ENCODE assay signal across 20 cellular contexts in genomic region chr5:73998496-73998895, GRCh38.
DNase-seq lines count a peak whose midpoint lies in the region; TF ChIP-seq lines count a peak whose summit lies in the region.
"Had no signal": no experiment of that assay in that cellular context is flagged by ENCODE, and none has a peak within 500 bp of the region (broad histone marks: within the 10 kb centered on the region; RNA-seq: fewer than 3 reads in every experiment).

No MANE protein-coding gene starts in this region.

- no peak overlapping the region for H3K27ac ChIP-seq in esophagus muscularis mucosa (replicated peaks in 1 of 4)
- peak overlapping the region in 1 of 2 donors; percentile 40 for H3K27ac ChIP-seq in prostate gland
- no peak overlapping the region for H3K27ac ChIP-seq in Peyer's patch
- H3K27ac ChIP-seq: left lung, thoracic aorta had no signal

- TF ChIP-seq CTCF in esophagus muscularis mucosa (IDR thresholded peaks at IDR 0.05), result no peak
- TF ChIP-seq CTCF in prostate gland (IDR thresholded peaks at IDR 0.05), result no peak
- TF ChIP-seq CTCF in Peyer's patch (IDR thresholded peaks at IDR 0.05), result no peak

- CTCF ChIA-PET in activated CD4-positive, alpha-beta T cell treated with anti-CD3 and anti-CD28 coated beads, Interleukin-2, amount 10 ng/mL, durations not matched to agents 7 days and 5 days (lab: Charles Lee), result interaction anchor here (1.2 kb wide), 1 partner anchor 23 kb away, joined by 3 read pairs; no protein-coding TSS in a partner anchor

- H3K4me3 Mint-ChIP-seq in activated CD4-positive, alpha-beta T cell treated with anti-CD3 and anti-CD28 coated beads, Interleukin-2, amount 10 ng/mL, durations not matched to agents 7 days and 5 days, result no peak overlapping the region
- H3K4me3 Mint-ChIP-seq: activated B cell treated with CpG ODN at 0.5 μM for 24 hours; activated T-cell treated with anti-CD3 and anti-CD28 coated beads, Interleukin-2, amount 50 U/mL, for 72 hours; CD8-positive, alpha-beta T cell; effector memory CD8-positive, alpha-beta T cell; stimulated activated effector memory CD8-positive, alpha-beta T cell treated with anti-CD3 and anti-CD28 coated beads, Interleukin-12 subunit alpha, Interleukin-12 subunit beta, amount 100 ng/mL, for 72 hours; T-helper 17 cell had no signal

- WGBS in esophagus muscularis mucosa, result 52% methylated on average over 4 of the region's 4 CpGs
- WGBS in prostate gland, result 22% methylated on average over 4 of the region's 4 CpGs

- no peaks in the 10 kb centered on the region for H3K27me3 ChIP-seq in esophagus muscularis mucosa
- H3K27me3 ChIP-seq in prostate gland (replicated peaks; ENCODE audit: insufficient read depth), result no peaks in the 10 kb centered on the region
- H3K27me3 ChIP-seq in Peyer's patch, result no peaks in the 10 kb centered on the region
- H3K27me3 ChIP-seq: left lung had no signal

- no peaks in the 10 kb centered on the region for H3K4me1 Mint-ChIP-seq in activated CD4-positive, alpha-beta T cell treated with anti-CD3 and anti-CD28 coated beads, Interleukin-2, amount 10 ng/mL, durations not matched to agents 7 days and 5 days
- H3K4me1 Mint-ChIP-seq: activated B cell treated with CpG ODN at 0.5 μM for 24 hours; stimulated activated effector memory CD8-positive, alpha-beta T cell treated with anti-CD3 and anti-CD28 coated beads, Interleukin-12 subunit alpha, Interleukin-12 subunit beta, amount 100 ng/mL, for 72 hours; T-helper 17 cell had no signal

- H3K9me3 Mint-ChIP-seq in activated CD4-positive, alpha-beta T cell treated with anti-CD3 and anti-CD28 coated beads, Interleukin-2, amount 10 ng/mL, durations not matched to agents 7 days and 5 days, result peaks cover 4% of the 10 kb centered on the region
- H3K9me3 Mint-ChIP-seq: activated T-cell treated with anti-CD3 and anti-CD28 coated beads, Interleukin-2, amount 50 U/mL, for 72 hours had no signal

- POLR2A ChIA-PET in activated CD4-positive, alpha-beta T cell treated with anti-CD3 and anti-CD28 coated beads, Interleukin-2, amount 10 ng/mL, durations not matched to agents 7 days and 5 days (lab: Charles Lee), result no interaction called here

- H3K36me3 ChIP-seq in esophagus muscularis mucosa (no peaks in the 10 kb centered on the region), prostate gland (no peaks in the 10 kb centered on the region), Peyer's patch (no peaks in the 10 kb centered on the region)
- H3K36me3 ChIP-seq: left lung, thoracic aorta had no signal

- no peak for TF ChIP-seq EP300 in esophagus muscularis mucosa (IDR thresholded peaks at IDR 0.05)

- H3K4me1 ChIP-seq in esophagus muscularis mucosa, result no peaks in the 10 kb centered on the region
- H3K4me1 ChIP-seq in prostate gland (replicated peaks), result no peaks in the 10 kb centered on the region
- no peaks in the 10 kb centered on the region for H3K4me1 ChIP-seq in Peyer's patch
- H3K4me1 ChIP-seq: left lung had no signal

- H3K27ac Mint-ChIP-seq in activated CD4-positive, alpha-beta T cell treated with anti-CD3 and anti-CD28 coated beads, Interleukin-2, amount 10 ng/mL, durations not matched to agents 7 days and 5 days, result no peak overlapping the region
- H3K27ac Mint-ChIP-seq: activated B cell treated with CpG ODN at 0.5 μM for 24 hours; activated T-cell treated with anti-CD3 and anti-CD28 coated beads, Interleukin-2, amount 50 U/mL, for 72 hours; CD8-positive, alpha-beta T cell; effector memory CD8-positive, alpha-beta T cell; stimulated activated effector memory CD8-positive, alpha-beta T cell treated with anti-CD3 and anti-CD28 coated beads, Interleukin-12 subunit alpha, Interleukin-12 subunit beta, amount 100 ng/mL, for 72 hours; T-helper 17 cell had no signal

- H3K27me3 Mint-ChIP-seq in activated CD4-positive, alpha-beta T cell treated with anti-CD3 and anti-CD28 coated beads, Interleukin-2, amount 10 ng/mL, durations not matched to agents 7 days and 5 days, result peaks cover 15% of the 10 kb centered on the region
- H3K27me3 Mint-ChIP-seq: activated B cell treated with CpG ODN at 0.5 μM for 24 hours had no signal

- DNase-seq in NCI-H345 (lab: John Stamatoyannopoulos, UW) (peak; percentile 52), NCI-H345 treated with DMSO at 0.1 percent for 48 hours (lab: John Stamatoyannopoulos, UW; ENCODE audit: unreplicated experiment) (no peak), NCI-H69 (lab: John Stamatoyannopoulos, UW) (peak; percentile 87), esophagus muscularis mucosa (ENCODE audit: extremely low spot score) (peak; percentile 39), prostate gland (ENCODE audit: low spot score) (peak; percentile 32), Peyer's patch (no peak), GM19240 (ENCODE audit: insufficient read length, low spot score) (no peak)
- no peak for DNase-seq in activated CD4-positive, alpha-beta T cell treated with anti-CD3 and anti-CD28 coated beads, Interleukin-2, amount 10 ng/mL, durations not matched to agents 7 days and 5 days
- DNase-seq: activated B cell treated with CpG ODN at 0.5 μM for 24 hours; activated T-cell treated with anti-CD3 and anti-CD28 coated beads, Interleukin-2, amount 50 U/mL, for 72 hours; CD8-positive, alpha-beta T cell; effector memory CD8-positive, alpha-beta T cell; EL; foreskin melanocyte; left lung; Right ventricle myocardium superior; stimulated activated CD4-positive, alpha-beta T cell treated with anti-CD3 and anti-CD28 coated beads, Interleukin-12 subunit alpha, Interleukin-12 subunit beta, amount 100 ng/mL, for 4 hours; T-helper 17 cell had no signal

- H3K4me3 ChIP-seq in esophagus muscularis mucosa (no peak overlapping the region), prostate gland (no peak overlapping the region), Peyer's patch (no peak overlapping the region)
- H3K4me3 ChIP-seq: left lung, thoracic aorta had no signal

- H3K36me3 Mint-ChIP-seq in activated CD4-positive, alpha-beta T cell treated with anti-CD3 and anti-CD28 coated beads, Interleukin-2, amount 10 ng/mL, durations not matched to agents 7 days and 5 days (ENCODE audit: low read depth), result no peaks in the 10 kb centered on the region
- H3K36me3 Mint-ChIP-seq: CD8-positive, alpha-beta T cell; stimulated activated effector memory CD8-positive, alpha-beta T cell treated with anti-CD3 and anti-CD28 coated beads, Interleukin-12 subunit alpha, Interleukin-12 subunit beta, amount 100 ng/mL, for 72 hours had no signal

- TF ChIP-seq POLR2A in esophagus muscularis mucosa (IDR thresholded peaks at IDR 0.05; ENCODE audit: low read depth) (no peak), prostate gland (IDR thresholded peaks at IDR 0.05) (no peak), Peyer's patch (IDR thresholded peaks at IDR 0.05) (no peak)

- H3K9me3 ChIP-seq in esophagus muscularis mucosa (no peaks in the 10 kb centered on the region), prostate gland (no peaks in the 10 kb centered on the region), Peyer's patch (no peaks in the 10 kb centered on the region)
- H3K9me3 ChIP-seq: left lung, thoracic aorta had no signal

- intact Hi-C loops in esophagus muscularis mucosa (cut with DNase I) (no loop called here), prostate gland (cut with DNase I) (no loop called here)

Comparison
In these comparisons a context has a peak if more than half of its experiments do, and no peak if none do; other contexts are left out.
1. DNase-seq: peak in NCI-H345 (single experiment), NCI-H69 (single experiment), esophagus muscularis mucosa (single experiment) and prostate gland (single experiment); none in NCI-H345 treated with DMSO at 0.1 percent for 48 hours (single experiment), Peyer's patch (0 of 3), GM19240 (single experiment) and activated CD4-positive, alpha-beta T cell treated with anti-CD3 and anti-CD28 coated beads, Interleukin-2, amount 10 ng/mL, durations not matched to agents 7 days and 5 days (single experiment).